Comparison of ENCODE assay signal across 27 cellular contexts in genomic region chrX:25558137-25558536, GRCh38.
"Had no signal": no experiment of that assay in that cellular context is flagged by ENCODE, and none has a peak within 500 bp of the region (broad histone marks: within the 10 kb centered on the region; RNA-seq: fewer than 3 reads in every experiment).

No MANE protein-coding gene starts in this region.

- ATAC-seq: activated CD4-positive, CD25-positive, alpha-beta regulatory T cell treated with anti-CD3 and anti-CD28 coated beads, Interleukin-2, amount 50 U/mL, for 24 hours; activated CD8-positive, alpha-beta T cell treated with anti-CD3 and anti-CD28 coated beads for 36 hours; activated T-cell treated with anti-CD3 and anti-CD28 coated beads, Interleukin-2, amount 50 U/mL, for 4 hours; activated T-helper 17 cell treated with anti-CD3 and anti-CD28 coated beads, Interleukin-2, amount 50 U/mL, for 72 hours; gastroesophageal sphincter; heart right ventricle; T-helper 17 cell had no signal

- H3K36me3 Mint-ChIP-seq: activated naive CD4-positive, alpha-beta T cell treated with anti-CD3 and anti-CD28 coated beads, Interleukin-2, amount 50 U/mL, for 24 hours; activated naive CD8-positive, alpha-beta T cell treated with anti-CD3 and anti-CD28 coated beads for 36 hours; brain had no signal

- H3K27ac Mint-ChIP-seq: activated B cell treated with CpG ODN at 0.5 μM for 24 hours; activated CD8-positive, alpha-beta T cell treated with anti-CD3 and anti-CD28 coated beads for 36 hours; activated naive CD4-positive, alpha-beta T cell treated with anti-CD3 and anti-CD28 coated beads for 36 hours; activated naive CD4-positive, alpha-beta T cell treated with anti-CD3 and anti-CD28 coated beads, Interleukin-2, amount 50 U/mL, for 24 hours; activated naive CD8-positive, alpha-beta T cell treated with anti-CD3 and anti-CD28 coated beads for 36 hours; activated T-helper 17 cell treated with anti-CD3 and anti-CD28 coated beads, Interleukin-2, amount 50 U/mL, for 72 hours; brain; T-helper 17 cell; T-helper 2 cell treated with Interferon-gamma antibody and Interleukin-4, amounts not matched to agents 5 μg/mL and 100 μg/mL, for 36 hours had no signal

- DNase-seq: activated B cell treated with CpG ODN at 0.5 μM for 24 hours; activated CD4-positive, alpha-beta T cell treated with anti-CD3 and anti-CD28 coated beads for 48 hours; activated CD4-positive, alpha-beta T cell treated with anti-CD3 and anti-CD28 coated beads, Interleukin-2, amount 50 U/mL, for 1 hour; activated CD4-positive, alpha-beta T cell treated with anti-CD3 and anti-CD28 coated beads, Interleukin-2, amount 50 U/mL, for 48 hours; activated CD8-positive, alpha-beta memory T cell treated with anti-CD3 and anti-CD28 coated beads for 24 hours; activated CD8-positive, alpha-beta T cell treated with anti-CD3 and anti-CD28 coated beads for 36 hours; activated effector memory CD4-positive, alpha-beta T cell treated with Interleukin-2 at 50 U/mL for 16 hours; activated naive CD4-positive, alpha-beta T cell treated with anti-CD3 and anti-CD28 coated beads for 36 hours; activated naive CD8-positive, alpha-beta T cell treated with anti-CD3 and anti-CD28 coated beads for 36 hours; activated T-cell treated with anti-CD3 and anti-CD28 coated beads, Interleukin-2, amount 50 U/mL, for 4 hours; central memory CD4-positive, alpha-beta T cell; cerebellar nuclear complex; colonic mucosa; effector CD8-positive, alpha-beta T cell; esophagus squamous epithelium; foreskin melanocyte; heart right ventricle; T-helper 17 cell; T1000 had no signal

- H3K9me3 Mint-ChIP-seq: activated B cell treated with CpG ODN at 0.5 μM for 24 hours; activated CD8-positive, alpha-beta T cell treated with anti-CD3 and anti-CD28 coated beads for 36 hours; activated naive CD4-positive, alpha-beta T cell treated with anti-CD3 and anti-CD28 coated beads for 36 hours; activated naive CD4-positive, alpha-beta T cell treated with anti-CD3 and anti-CD28 coated beads, Interleukin-2, amount 50 U/mL, for 24 hours; activated T-helper 17 cell treated with anti-CD3 and anti-CD28 coated beads, Interleukin-2, amount 50 U/mL, for 72 hours; brain; T-helper 2 cell treated with Interferon-gamma antibody and Interleukin-4, amounts not matched to agents 5 μg/mL and 100 μg/mL, for 36 hours had no signal

- FAIRE-seq: endometrium, endothelial cell of umbilical vein had no signal

- H3K4me1 Mint-ChIP-seq: activated B cell treated with CpG ODN at 0.5 μM for 24 hours; activated naive CD4-positive, alpha-beta T cell treated with anti-CD3 and anti-CD28 coated beads, Interleukin-2, amount 50 U/mL, for 24 hours; activated naive CD8-positive, alpha-beta T cell treated with anti-CD3 and anti-CD28 coated beads for 36 hours; activated T-helper 17 cell treated with anti-CD3 and anti-CD28 coated beads, Interleukin-2, amount 50 U/mL, for 72 hours; brain; T-helper 17 cell had no signal

- H3K4me3 Mint-ChIP-seq: activated B cell treated with CpG ODN at 0.5 μM for 24 hours; activated CD8-positive, alpha-beta T cell treated with anti-CD3 and anti-CD28 coated beads for 36 hours; activated naive CD4-positive, alpha-beta T cell treated with anti-CD3 and anti-CD28 coated beads for 36 hours; activated naive CD4-positive, alpha-beta T cell treated with anti-CD3 and anti-CD28 coated beads, Interleukin-2, amount 50 U/mL, for 24 hours; activated naive CD8-positive, alpha-beta T cell treated with anti-CD3 and anti-CD28 coated beads for 36 hours; activated T-cell treated with anti-CD3 and anti-CD28 coated beads, Interleukin-2, amount 50 U/mL, for 4 hours; activated T-helper 17 cell treated with anti-CD3 and anti-CD28 coated beads, Interleukin-2, amount 50 U/mL, for 72 hours; brain; T-helper 17 cell; T-helper 2 cell treated with Interferon-gamma antibody and Interleukin-4, amounts not matched to agents 5 μg/mL and 100 μg/mL, for 36 hours had no signal

- H3K27me3 Mint-ChIP-seq: activated B cell treated with CpG ODN at 0.5 μM for 24 hours; activated CD8-positive, alpha-beta T cell treated with anti-CD3 and anti-CD28 coated beads for 36 hours; activated naive CD4-positive, alpha-beta T cell treated with anti-CD3 and anti-CD28 coated beads, Interleukin-2, amount 50 U/mL, for 24 hours; activated naive CD8-positive, alpha-beta T cell treated with anti-CD3 and anti-CD28 coated beads for 36 hours; activated T-helper 17 cell treated with anti-CD3 and anti-CD28 coated beads, Interleukin-2, amount 50 U/mL, for 72 hours; T-helper 17 cell had no signal
